19 cellular contexts compared by ENCODE assay signal in genomic region chr15:81507831-81508230, GRCh38.
A peak's percentile ranks its signal among the peaks of the same experiment; 100 is the strongest.
DNase-seq lines count a peak whose midpoint lies in the region; ATAC-seq and TF ChIP-seq lines count a peak whose summit lies in the region.
"Had no signal": no experiment of that assay in that cellular context is flagged by ENCODE, and none has a peak within 500 bp of the region (broad histone marks: within the 10 kb centered on the region; RNA-seq: fewer than 3 reads in every experiment).

No MANE protein-coding gene starts in this region.

- H2AFZ ChIP-seq in mammary epithelial cell (ENCODE audit: low read depth, low read length), result no peak overlapping the region
- H2AFZ ChIP-seq: GM23248 had no signal

- in situ Hi-C loops in mammary epithelial cell (cut with MboI; ENCODE audit: low sequenced_read_pairs in 2 of 2), result no loop called here

- H3K9me3 ChIP-seq in breast epithelium (no peaks in the 10 kb centered on the region), mammary epithelial cell (replicated peaks; ENCODE audit: insufficient read depth, low read length) (no peaks in the 10 kb centered on the region)
- H3K9me3 ChIP-seq: BLaER1 treated with 17β-estradiol and CSF1 and Interleukin-3, amounts not matched to agents 10 nM and 100 nM had no signal

- H3K9ac ChIP-seq in mammary epithelial cell (ENCODE audit: insufficient read depth, low read length), result no peak overlapping the region
- H3K9ac ChIP-seq: BLaER1 treated with 17β-estradiol and CSF1 and Interleukin-3, amounts not matched to agents 10 nM and 100 nM; GM23248 had no signal

- no peaks in the 10 kb centered on the region for H3K36me3 ChIP-seq in breast epithelium
- no peaks in the 10 kb centered on the region for H3K36me3 ChIP-seq in mammary epithelial cell (ENCODE audit: insufficient read depth, low read length)
- H3K36me3 ChIP-seq: BLaER1 treated with 17β-estradiol and CSF1 and Interleukin-3, amounts not matched to agents 10 nM and 100 nM had no signal

- H3K4me1 Mint-ChIP-seq in MCF 10A (ENCODE audit: insufficient read depth, unreplicated experiment), result peaks cover 24% of the 10 kb centered on the region
- H3K4me1 Mint-ChIP-seq: B cell, IgD-negative memory B cell had no signal

- no peak for TF ChIP-seq POLR2A in breast epithelium (IDR thresholded peaks at IDR 0.05)

- H3K27ac ChIP-seq in breast epithelium (no peak overlapping the region), mammary epithelial cell (ENCODE audit: insufficient read depth, low read depth, low read length) (peak overlapping the region; percentile 4), epithelial cell of prostate (peak overlapping the region; percentile 61)
- H3K27ac ChIP-seq: BLaER1 treated with 17β-estradiol and CSF1 and Interleukin-3, amounts not matched to agents 10 nM and 100 nM; GM23248; HL-60 had no signal

- H3K27me3 ChIP-seq in breast epithelium, result no peaks in the 10 kb centered on the region
- no peaks in the 10 kb centered on the region for H3K27me3 ChIP-seq in mammary epithelial cell (ENCODE audit: insufficient read depth, low read length)
- H3K27me3 ChIP-seq: BLaER1 treated with 17β-estradiol and CSF1 and Interleukin-3, amounts not matched to agents 10 nM and 100 nM had no signal

- no peaks in the 10 kb centered on the region for H3K4me1 ChIP-seq in breast epithelium
- peaks cover 36% of the 10 kb centered on the region for H3K4me1 ChIP-seq in mammary epithelial cell (ENCODE audit: insufficient read depth, low read length)
- H3K4me1 ChIP-seq: BLaER1 treated with 17β-estradiol and CSF1 and Interleukin-3, amounts not matched to agents 10 nM and 100 nM had no signal

- H3K79me2 ChIP-seq in mammary epithelial cell (ENCODE audit: insufficient read depth, low read length), result no peaks in the 10 kb centered on the region

- BruUV-seq in MCF 10A (replicated peaks; lab: Mats Ljungman, UMichigan) (no TSS peak), mammary epithelial cell (replicated peaks; lab: Mats Ljungman, UMichigan) (no TSS peak)

- no peaks in the 10 kb centered on the region for H3K9me3 Mint-ChIP-seq in MCF 10A (ENCODE audit: unreplicated experiment)
- H3K9me3 Mint-ChIP-seq: CD8-positive, alpha-beta T cell; IgD-negative memory B cell had no signal

- POLR2A ChIA-PET in MCF 10A (lab: Yijun Ruan, JAX), result no interaction called here

- H3K27me3 Mint-ChIP-seq in MCF 10A (ENCODE audit: insufficient read depth, unreplicated experiment), result no peaks in the 10 kb centered on the region

- DNase-seq in MCF 10A (ENCODE audit: unreplicated experiment) (peak; percentile 24), breast epithelium (ENCODE audit: low spot score in 2 of 2) (no peak), mammary epithelial cell (peak; percentile 43), epithelial cell of prostate (ENCODE audit: low read depth, low spot score) (no peak), NCI-H2196 (lab: John Stamatoyannopoulos, UW; ENCODE audit: unreplicated experiment) (no peak), left lobe of liver (ENCODE audit: low spot score) (no peak), globus pallidus (ENCODE audit: low spot score) (no peak), NAMALWA (ENCODE audit: low spot score) (no peak)
- DNase-seq: 8988T; CD8-positive, alpha-beta T cell; DMS 273 treated with DMSO at 0.1 percent for 48 hours; DMS79; GDM1; GM23248; HCEC 1CT had no signal

- TF ChIP-seq CTCF in MCF 10A (IDR thresholded peaks at IDR 0.05; ENCODE audit: unreplicated experiment) (no peak), breast epithelium (IDR thresholded peaks at IDR 0.05) (no peak), mammary epithelial cell (conservative IDR thresholded peaks at IDR 0.05 in 1 of 2, IDR thresholded peaks at IDR 0.05 in 1 of 2; ENCODE audit: extremely low read depth in 1 of 2, insufficient read depth in 1 of 2, low read depth in 1 of 2, low read length in 2 of 2) (no peak)

- H3K4me2 ChIP-seq in mammary epithelial cell (ENCODE audit: insufficient read depth, low read depth, low read length), result no peak overlapping the region
- H3K4me2 ChIP-seq: BLaER1 treated with 17β-estradiol and CSF1 and Interleukin-3, amounts not matched to agents 10 nM and 100 nM had no signal

- intact Hi-C loops in MCF 10A (cut with micrococcal nuclease) (no loop called here), breast epithelium (cut with DNase I; ENCODE audit: low total_unique reads) (no loop called here), mammary epithelial cell (cut with micrococcal nuclease) (no loop called here)

- H4K20me1 ChIP-seq in mammary epithelial cell (ENCODE audit: insufficient read depth, low read length), result no peaks in the 10 kb centered on the region
- H4K20me1 ChIP-seq: BLaER1 treated with 17β-estradiol and CSF1 and Interleukin-3, amounts not matched to agents 10 nM and 100 nM had no signal

- H3K36me3 Mint-ChIP-seq in MCF 10A (ENCODE audit: insufficient read depth, unreplicated experiment), result no peaks in the 10 kb centered on the region
- H3K36me3 Mint-ChIP-seq: CD8-positive, alpha-beta T cell; IgD-negative memory B cell had no signal

- H3K4me3 Mint-ChIP-seq in MCF 10A (ENCODE audit: unreplicated experiment), result no peak overlapping the region
- H3K4me3 Mint-ChIP-seq: B cell; CD8-positive, alpha-beta T cell; IgD-negative memory B cell had no signal

- H3K27ac Mint-ChIP-seq in MCF 10A (ENCODE audit: low read depth, unreplicated experiment), result no peak overlapping the region
- H3K27ac Mint-ChIP-seq: B cell; CD8-positive, alpha-beta T cell; IgD-negative memory B cell had no signal

- CTCF ChIA-PET in MCF 10A (lab: Yijun Ruan, JAX), result no interaction called here
- CTCF ChIA-PET in mammary epithelial cell (lab: Charles Lee; ENCODE audit: low non-redundant PET), result no interaction called here

- dilution Hi-C loops in mammary epithelial cell (cut with HindIII; ENCODE audit: low sequenced_read_pairs), result no loop called here

- no peak for ATAC-seq in left lobe of liver
- ATAC-seq: CD8-positive, alpha-beta T cell had no signal

- no peak overlapping the region for H3K4me3 ChIP-seq in breast epithelium
- H3K4me3 ChIP-seq in mammary epithelial cell (replicated peaks in 1 of 3; ENCODE audit: insufficient read depth in 1 of 3, low read depth in 2 of 3, low read length in 3 of 3), result no peak overlapping the region
- H3K4me3 ChIP-seq: BLaER1 treated with 17β-estradiol and CSF1 and Interleukin-3, amounts not matched to agents 10 nM and 100 nM; GM23248 had no signal

- WGBS in mammary epithelial cell (ENCODE audit: low coverage, missing lambda C conversion rate), result 50% methylated on average over 3 of the region's 3 CpGs

Comparison
In these comparisons a context has a peak if more than half of its experiments do, and no peak if none do; other contexts are left out.
1. DNase-seq: peak in MCF 10A (single experiment) and mammary epithelial cell (single experiment); none in breast epithelium (0 of 2), epithelial cell of prostate (single experiment), NCI-H2196 (single experiment), left lobe of liver (single experiment), globus pallidus (single experiment) and NAMALWA (single experiment).
2. H3K27ac ChIP-seq: peak in mammary epithelial cell (single experiment) and epithelial cell of prostate (single experiment); none in breast epithelium (0 of 2).